17 cellular contexts compared by ENCODE assay signal in genomic region chr6:165844801-165845364, GRCh38.
DNase-seq lines count a peak whose midpoint lies in the region; ATAC-seq and TF ChIP-seq lines count a peak whose summit lies in the region.
"Had no signal": no experiment of that assay in that cellular context is flagged by ENCODE, and none has a peak within 500 bp of the region (broad histone marks: within the 10 kb centered on the region; RNA-seq: fewer than 3 reads in every experiment).

No MANE protein-coding gene starts in this region.

- H3K9me3 ChIP-seq in HAP-1 (no peaks in the 10 kb centered on the region), adrenal gland (replicated peaks in 1 of 3) (no peaks in the 10 kb centered on the region), upper lobe of right lung (no peaks in the 10 kb centered on the region)
- H3K9me3 ChIP-seq in CD8-positive, alpha-beta memory T cell (ENCODE audit: low read length) = no peaks in the 10 kb centered on the region
- H3K9me3 ChIP-seq: BLaER1 had no signal

- CTCF ChIA-PET in CD8-positive, alpha-beta memory T cell (lab: Charles Lee) = no interaction called here

- H3K27me3 Mint-ChIP-seq in nephron (ENCODE audit: low read depth) = peaks cover 85% of the 10 kb centered on the region
- H3K27me3 Mint-ChIP-seq in CD8-positive, alpha-beta memory T cell = peaks cover 27 to 60% of the 10 kb centered on the region in 2 donors

- no peak overlapping the region for H3K4me3 ChIP-seq in HAP-1
- no peak overlapping the region for H3K4me3 ChIP-seq in fibroblast of villous mesenchyme (ENCODE audit: low read depth, low read length)
- no peak overlapping the region for H3K4me3 ChIP-seq in CD8-positive, alpha-beta memory T cell (ENCODE audit: low read length)
- H3K4me3 ChIP-seq in adrenal gland = no peak overlapping the region
- H3K4me3 ChIP-seq in upper lobe of right lung = no peak overlapping the region
- H3K4me3 ChIP-seq: BLaER1, GM12878 had no signal

- TF ChIP-seq CTCF in fibroblast of villous mesenchyme (IDR thresholded peaks at IDR 0.05; ENCODE audit: insufficient read depth, low read depth, low read length) (no peak), nephron (IDR thresholded peaks at IDR 0.05; ENCODE audit: unreplicated experiment in 3 of 3) (no peak), adrenal gland (IDR thresholded peaks at IDR 0.05) (no peak), upper lobe of right lung (IDR thresholded peaks at IDR 0.05) (no peak)

- H3K4me3 Mint-ChIP-seq in nephron = peak overlapping the region in 1 of 3 experiments; percentile 19
- no peak overlapping the region for H3K4me3 Mint-ChIP-seq in CD8-positive, alpha-beta memory T cell
- H3K4me3 Mint-ChIP-seq: CD4-positive, alpha-beta memory T cell; H9 had no signal

- H3K27ac Mint-ChIP-seq in nephron = peak overlapping the region; percentile 47 to 76 (median 55)
- peak overlapping the region in 1 of 8 donors; percentile 15 for H3K27ac Mint-ChIP-seq in CD8-positive, alpha-beta memory T cell
- H3K27ac Mint-ChIP-seq: CD14-positive monocyte; CD4-positive, alpha-beta memory T cell; H9 had no signal

- ATAC-seq in HG03025 (IDR thresholded peaks at IDR 0.05; ENCODE audit: low FRiP score, unreplicated experiment) = no peak
- ATAC-seq in upper lobe of right lung = no peak
- ATAC-seq: GM12878 had no signal

- intact Hi-C loops in adrenal gland (cut with DNase I) = no loop called here
- intact Hi-C loops in upper lobe of right lung (cut with DNase I) = no loop called here

- H3K4me1 ChIP-seq in HAP-1 (peaks cover 58% of the 10 kb centered on the region), adrenal gland (replicated peaks in 1 of 2) (no peaks in the 10 kb centered on the region), upper lobe of right lung (peaks cover under 1% of the 10 kb centered on the region)
- H3K4me1 ChIP-seq in CD8-positive, alpha-beta memory T cell (ENCODE audit: insufficient read depth, low read length) = peaks cover 3% of the 10 kb centered on the region

- POLR2A ChIA-PET in CD8-positive, alpha-beta memory T cell (lab: Charles Lee) = no interaction called here

- H3K36me3 Mint-ChIP-seq in nephron (ENCODE audit: low read depth) = no peaks in the 10 kb centered on the region
- H3K36me3 Mint-ChIP-seq in CD8-positive, alpha-beta memory T cell = no peaks in the 10 kb centered on the region
- H3K36me3 Mint-ChIP-seq: CD14-positive monocyte; CD4-positive, alpha-beta memory T cell had no signal

- DNase-seq in HAP-1 (ENCODE audit: low spot score in 2 of 2) (peak; percentile 57 to 97), fibroblast of villous mesenchyme (ENCODE audit: low read depth) (peak; percentile 12), adrenal gland (no peak), upper lobe of right lung (no peak)
- DNase-seq in CD8-positive, alpha-beta memory T cell = no peak
- DNase-seq: 8988T; Calu3; CD4-positive, alpha-beta memory T cell; DMS79 treated with DMSO at 0.1 percent for 48 hours; GOT3; H9 had no signal

- H3K9me3 Mint-ChIP-seq in nephron = no peaks in the 10 kb centered on the region
- H3K9me3 Mint-ChIP-seq in CD8-positive, alpha-beta memory T cell = peaks cover 0 to 1% (median 0%) of the 10 kb centered on the region in 5 donors
- H3K9me3 Mint-ChIP-seq: CD4-positive, alpha-beta memory T cell; H9 had no signal

- TF ChIP-seq POLR2A in adrenal gland (IDR thresholded peaks at IDR 0.05) = no peak

- in situ Hi-C loops in HAP-1 (cut with MboI; ENCODE audit: low sequenced_read_pairs) = no loop called here

- H3K36me3 ChIP-seq in HAP-1 (replicated peaks) (no peaks in the 10 kb centered on the region), adrenal gland (replicated peaks in 1 of 2) (no peaks in the 10 kb centered on the region), upper lobe of right lung (no peaks in the 10 kb centered on the region)
- H3K36me3 ChIP-seq in CD8-positive, alpha-beta memory T cell (ENCODE audit: insufficient read depth, low read length) = no peaks in the 10 kb centered on the region
- H3K36me3 ChIP-seq: BLaER1 had no signal

- H3K4me1 Mint-ChIP-seq in nephron = peaks cover 57% of the 10 kb centered on the region
- H3K4me1 Mint-ChIP-seq in CD8-positive, alpha-beta memory T cell = peaks cover 6 to 8% (median 7%) of the 10 kb centered on the region in 3 donors
- H3K4me1 Mint-ChIP-seq: CD14-positive monocyte had no signal

- WGBS in adrenal gland, 4 donors = 76 to 84% (median 82%) methylated on average over 4 of the region's 4 CpGs

- H3K27me3 ChIP-seq in HAP-1 (ENCODE audit: low read depth) = no peaks in the 10 kb centered on the region
- H3K27me3 ChIP-seq in CD8-positive, alpha-beta memory T cell (ENCODE audit: insufficient read depth, low read length, poor library complexity, severe bottlenecking) = peaks cover 6% of the 10 kb centered on the region
- no peaks in the 10 kb centered on the region for H3K27me3 ChIP-seq in adrenal gland
- peaks cover 17% of the 10 kb centered on the region for H3K27me3 ChIP-seq in upper lobe of right lung

- H3K27ac ChIP-seq in CD8-positive, alpha-beta memory T cell (ENCODE audit: low read depth, low read length) = no peak overlapping the region
- H3K27ac ChIP-seq in adrenal gland = no peak overlapping the region
- no peak overlapping the region for H3K27ac ChIP-seq in upper lobe of right lung
- H3K27ac ChIP-seq: BLaER1, HL-60 had no signal

Comparison
In these comparisons a context has a peak if more than half of its experiments do, and no peak if none do; other contexts are left out.
1. DNase-seq: peak in HAP-1 (2 of 2) and fibroblast of villous mesenchyme (single experiment); none in CD8-positive, alpha-beta memory T cell (0 of 5), adrenal gland (0 of 7) and upper lobe of right lung (single experiment).